Comparison of ENCODE assay signal across 10 cellular contexts in the genomic region with DNA sequence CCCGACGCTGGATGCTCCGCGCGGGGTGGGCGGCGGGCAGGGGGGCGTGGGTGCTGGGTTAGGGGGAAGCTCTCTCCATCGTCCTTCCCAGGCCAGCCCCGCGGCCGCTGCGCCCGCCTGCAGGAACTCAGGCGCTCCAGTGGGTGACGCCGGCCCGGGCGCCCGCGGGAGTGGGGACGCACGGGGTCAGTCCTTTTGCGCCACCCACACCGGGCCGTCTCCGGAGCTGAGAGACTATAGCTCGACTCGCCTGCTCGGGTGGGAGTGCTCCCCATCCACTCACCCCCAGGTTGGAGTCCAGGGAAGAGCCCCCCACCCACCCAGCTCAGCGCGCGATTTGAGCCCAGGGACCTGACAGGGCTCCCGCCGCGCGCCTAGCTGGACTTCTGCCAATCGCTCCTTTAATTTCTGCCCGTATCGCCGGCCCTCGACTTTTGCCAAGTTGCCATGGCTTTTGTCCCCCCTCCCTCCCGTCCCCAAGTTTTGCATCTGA.
A peak's percentile ranks its signal among the peaks of the same experiment; 100 is the strongest.
DNase-seq lines count a peak whose midpoint lies in the region; ATAC-seq and TF ChIP-seq lines count a peak whose summit lies in the region.
"Had no signal": no experiment of that assay in that cellular context is flagged by ENCODE, and none has a peak within 500 bp of the region (broad histone marks: within the 10 kb centered on the region; RNA-seq: fewer than 3 reads in every experiment).

No MANE protein-coding gene starts in this region.

- DNase-seq in NCI-H2196 (lab: John Stamatoyannopoulos, UW; ENCODE audit: unreplicated experiment): peak; percentile 47
- no peak for DNase-seq in NCI-H2196 treated with DMSO at 0.1 percent for 48 hours (lab: John Stamatoyannopoulos, UW; ENCODE audit: unreplicated experiment)
- peak; percentile 85 for DNase-seq in mesenteric fat pad (ENCODE audit: low spot score)
- peak in 1 of 2 donors; percentile 89 for DNase-seq in upper lobe of left lung
- no peak for DNase-seq in activated CD4-positive, alpha-beta T cell treated with anti-CD3 and anti-CD28 coated beads for 36 hours
- no peak for DNase-seq in NCI-H128 (lab: John Stamatoyannopoulos, UW; ENCODE audit: unreplicated experiment)
- DNase-seq: activated CD4-positive, alpha-beta T cell treated with anti-CD3 and anti-CD28 coated beads, Interleukin-2, amount 50 U/mL, for 4 hours had no signal

- intact Hi-C loops in dendritic cell treated with granulocyte-macrophage colony-stimulating factor and Interleukin-4, amounts not matched to agents 40 ng/mL and 50 ng/mL, for 4 days (cut with micrococcal nuclease): no loop called here
- intact Hi-C loops in activated CD4-positive, alpha-beta T cell treated with anti-CD3 and anti-CD28 coated beads for 36 hours (cut with DNase I, micrococcal nuclease): no loop called here

- H3K4me3 Mint-ChIP-seq in dendritic cell treated with granulocyte-macrophage colony-stimulating factor and Interleukin-4, amounts not matched to agents 40 ng/mL and 50 ng/mL, for 4 days: peak overlapping the region; percentile 69
- no peak overlapping the region for H3K4me3 Mint-ChIP-seq in activated CD4-positive, alpha-beta T cell treated with anti-CD3 and anti-CD28 coated beads for 36 hours
- H3K4me3 Mint-ChIP-seq: B cell had no signal

- TF ChIP-seq EP300 in upper lobe of left lung (IDR thresholded peaks at IDR 0.05): no peak

- peak in 1 of 2 donors; percentile 18 for ATAC-seq in upper lobe of left lung (ENCODE audit: low FRiP score in 2 of 2)
- ATAC-seq in activated CD4-positive, alpha-beta T cell treated with anti-CD3 and anti-CD28 coated beads for 36 hours: no peak
- no peak for ATAC-seq in GM21717 (IDR thresholded peaks at IDR 0.05; ENCODE audit: unreplicated experiment)

- no peaks in the 10 kb centered on the region for H3K36me3 Mint-ChIP-seq in dendritic cell treated with granulocyte-macrophage colony-stimulating factor and Interleukin-4, amounts not matched to agents 40 ng/mL and 50 ng/mL, for 4 days (ENCODE audit: low read depth)
- H3K36me3 Mint-ChIP-seq in activated CD4-positive, alpha-beta T cell treated with anti-CD3 and anti-CD28 coated beads for 36 hours (ENCODE audit: low read depth): no peaks in the 10 kb centered on the region

- peak in 1 of 6 experiments; percentile 25 for TF ChIP-seq CTCF in upper lobe of left lung (IDR thresholded peaks at IDR 0.05)

- peaks cover 19 to 64% (median 54%) of the 10 kb centered on the region in 4 donors for H3K4me1 ChIP-seq in upper lobe of left lung

- WGBS in upper lobe of left lung, 2 donors: 0 to 1% methylated on average over 16 to 21 of the region's 43 CpGs

- POLR2A ChIA-PET in activated CD4-positive, alpha-beta T cell treated with anti-CD3 and anti-CD28 coated beads for 36 hours (lab: Charles Lee): no interaction called here

- H3K9me3 ChIP-seq in upper lobe of left lung: no peaks in the 10 kb centered on the region

- peaks cover 0 to 6% (median 1%) of the 10 kb centered on the region in 4 donors for H3K27me3 ChIP-seq in upper lobe of left lung

- peaks cover 69% of the 10 kb centered on the region for H3K27me3 Mint-ChIP-seq in dendritic cell treated with granulocyte-macrophage colony-stimulating factor and Interleukin-4, amounts not matched to agents 40 ng/mL and 50 ng/mL, for 4 days
- peaks cover 41% of the 10 kb centered on the region for H3K27me3 Mint-ChIP-seq in activated CD4-positive, alpha-beta T cell treated with anti-CD3 and anti-CD28 coated beads for 36 hours

- no peak for TF ChIP-seq POLR2A in upper lobe of left lung (IDR thresholded peaks at IDR 0.05)

- peak overlapping the region; percentile 51 to 76 (median 73) for H3K27ac ChIP-seq in upper lobe of left lung

- peak overlapping the region; percentile 22 to 72 (median 60) for H3K4me3 ChIP-seq in upper lobe of left lung

- no peaks in the 10 kb centered on the region for H3K9me3 Mint-ChIP-seq in dendritic cell treated with granulocyte-macrophage colony-stimulating factor and Interleukin-4, amounts not matched to agents 40 ng/mL and 50 ng/mL, for 4 days
- no peaks in the 10 kb centered on the region for H3K9me3 Mint-ChIP-seq in activated CD4-positive, alpha-beta T cell treated with anti-CD3 and anti-CD28 coated beads for 36 hours (ENCODE audit: low read depth)

- H3K4me1 Mint-ChIP-seq in dendritic cell treated with granulocyte-macrophage colony-stimulating factor and Interleukin-4, amounts not matched to agents 40 ng/mL and 50 ng/mL, for 4 days (ENCODE audit: low read depth): peaks cover 34% of the 10 kb centered on the region
- peaks cover 6% of the 10 kb centered on the region for H3K4me1 Mint-ChIP-seq in activated CD4-positive, alpha-beta T cell treated with anti-CD3 and anti-CD28 coated beads for 36 hours

- no peak overlapping the region for H3K27ac Mint-ChIP-seq in dendritic cell treated with granulocyte-macrophage colony-stimulating factor and Interleukin-4, amounts not matched to agents 40 ng/mL and 50 ng/mL, for 4 days
- H3K27ac Mint-ChIP-seq in activated CD4-positive, alpha-beta T cell treated with anti-CD3 and anti-CD28 coated beads for 36 hours: no peak overlapping the region
- H3K27ac Mint-ChIP-seq: B cell had no signal

- CTCF ChIA-PET in activated CD4-positive, alpha-beta T cell treated with anti-CD3 and anti-CD28 coated beads for 36 hours (lab: Charles Lee): interaction anchor here (0.6 kb wide), 1 partner anchor 340 kb away, joined by 4 read pairs; no protein-coding TSS in a partner anchor

- H3K36me3 ChIP-seq in upper lobe of left lung: no peaks in the 10 kb centered on the region

Comparison
In these comparisons a context has a peak if more than half of its experiments do, and no peak if none do; other contexts are left out.
1. DNase-seq: peak in NCI-H2196 (single experiment) and mesenteric fat pad (single experiment); none in NCI-H2196 treated with DMSO at 0.1 percent for 48 hours (single experiment), activated CD4-positive, alpha-beta T cell treated with anti-CD3 and anti-CD28 coated beads for 36 hours (single experiment) and NCI-H128 (single experiment).